Comparison of ENCODE assay signal across 8 cellular contexts in the genomic region with DNA sequence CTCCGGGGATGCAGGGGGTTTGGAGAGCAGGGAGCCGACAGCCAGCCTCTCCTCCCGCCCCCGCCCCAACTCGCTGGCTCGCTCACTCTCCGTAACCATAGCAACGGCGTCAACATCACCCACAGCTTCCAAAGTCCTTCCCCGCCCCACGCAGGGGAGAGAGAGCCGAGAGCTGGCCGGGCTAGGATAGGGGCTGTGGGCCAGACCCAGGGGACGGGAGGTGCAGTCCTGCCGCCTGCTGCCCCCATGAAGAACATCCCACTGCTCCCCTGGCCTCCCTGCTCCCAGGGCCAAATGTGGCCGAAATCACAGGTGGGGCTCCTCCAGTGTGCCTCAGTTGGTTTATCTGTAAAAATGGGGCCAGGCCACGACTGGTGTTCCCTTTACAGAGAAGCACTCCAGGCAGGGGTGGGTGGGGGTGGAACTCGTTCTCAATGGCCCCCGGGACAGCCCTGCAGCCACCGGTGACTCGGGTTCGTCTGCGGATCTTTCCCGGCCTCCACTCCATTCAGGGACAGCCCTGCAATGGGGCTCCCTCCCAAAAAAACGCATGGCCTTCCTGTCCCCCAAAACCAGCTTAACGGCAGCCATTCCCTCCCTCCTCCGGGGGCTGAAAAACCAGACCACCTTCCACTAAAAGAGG. TPM values are rescaled to one million over a fixed set of nuclear protein-coding genes. Genes with fewer than 3 reads are reported as not detected.
A peak's percentile ranks its signal among the peaks of the same experiment; 100 is the strongest.
DNase-seq lines count a peak whose midpoint lies in the region; TF ChIP-seq lines count a peak whose summit lies in the region.

No MANE protein-coding gene starts in this region.

- no peak overlapping the region for H2BK12ac ChIP-seq in neuronal stem cell (ENCODE audit: low read length)

- no peak overlapping the region for H2BK120ac ChIP-seq in neuronal stem cell (ENCODE audit: low read depth, low read length)

- peak overlapping the region; percentile 9 for H3K9ac ChIP-seq in neuronal stem cell (ENCODE audit: low read depth, low read length, poor library complexity)

- H2BK15ac ChIP-seq in neuronal stem cell (ENCODE audit: low read length) = no peak overlapping the region

- peak overlapping the region; percentile 16 for H3K23ac ChIP-seq in neuronal stem cell (ENCODE audit: low read depth, low read length, poor library complexity)

- peaks cover 19% of the 10 kb centered on the region for H3K79me1 ChIP-seq in neuronal stem cell (ENCODE audit: low read depth, low read length)

- no peak overlapping the region for H3K14ac ChIP-seq in neuronal stem cell (ENCODE audit: low read length)

- H3K27ac ChIP-seq in esophagus (ENCODE audit: low read depth in 2 of 2, low read length in 1 of 2) (peak overlapping the region; percentile 52 to 58), neuronal stem cell (replicated peaks; ENCODE audit: low read length) (no peak overlapping the region)

- H3K27me3 ChIP-seq in esophagus (ENCODE audit: control insufficient read depth in 1 of 2, insufficient read depth in 2 of 2, low read length in 2 of 2) (no peaks in the 10 kb centered on the region), neuronal stem cell (ENCODE audit: control insufficient read depth in 3 of 3, insufficient read depth in 3 of 3, low read depth in 1 of 3, low read length in 3 of 3) (peaks cover 7 to 66% (median 22%) of the 10 kb centered on the region in 3 experiments)

- H4K8ac ChIP-seq in neuronal stem cell (ENCODE audit: low read depth, low read length) = no peak overlapping the region

- no peak overlapping the region for H2BK5ac ChIP-seq in neuronal stem cell (ENCODE audit: low read length)

- in situ Hi-C loops in GM13976 (cut with MboI; ENCODE audit: low sequenced_read_pairs, unreplicated experiment) = no loop called here

- peak overlapping the region; percentile 17 for H3K18ac ChIP-seq in neuronal stem cell (ENCODE audit: low read length)

- peak overlapping the region; percentile 57 for H3K4me2 ChIP-seq in neuronal stem cell (ENCODE audit: insufficient read depth, low read length, poor library complexity, severe bottlenecking)

- no peak overlapping the region for H2AFZ ChIP-seq in neuronal stem cell (ENCODE audit: low read length)

- H3K9me3 ChIP-seq in esophagus (ENCODE audit: control insufficient read depth in 2 of 2, insufficient read depth in 1 of 2, low read depth in 1 of 2, low read length in 1 of 2) (no peaks in the 10 kb centered on the region), neuronal stem cell (replicated peaks in 1 of 2; ENCODE audit: control insufficient read depth in 2 of 2, insufficient read depth in 1 of 2, low read depth in 1 of 2, low read length in 2 of 2) (no peaks in the 10 kb centered on the region)

- DNase-seq in COR-L47 (lab: John Stamatoyannopoulos, UW) = peak; percentile 78
- DNase-seq in LNCaP clone FGC (ENCODE audit: low read depth) = no peak
- peak; percentile 58 to 66 for DNase-seq in activated CD4-positive, alpha-beta T cell treated with anti-CD3 and anti-CD28 coated beads, Interleukin-2, amount 50 U/mL, for 48 hours
- DNase-seq in neuronal stem cell (ENCODE audit: low spot score) = peak; percentile 78
- no peak for DNase-seq in NOMO-1 treated with DMSO at 0.1 percent for 48 hours (lab: John Stamatoyannopoulos, UW; ENCODE audit: unreplicated experiment)
- DNase-seq in GM13976 (ENCODE audit: low spot score) = no peak
- no peak for DNase-seq in activated CD8-positive, alpha-beta memory T cell treated with anti-CD3 and anti-CD28 coated beads for 24 hours

- no peak overlapping the region for H4K91ac ChIP-seq in neuronal stem cell (ENCODE audit: low read depth, low read length, poor library complexity)

- WGBS in esophagus, 2 donors = 18 to 21% methylated on average over 26 to 27 of the region's 27 CpGs
- no CpG with 5 or more reads among the region's 27 CpGs for WGBS in neuronal stem cell (ENCODE audit: extremely low coverage in 2 of 2, insufficient read length in 2 of 2, insufficient replicate concordance in 1 of 2), 2 donors

- H3K36me3 ChIP-seq in esophagus (ENCODE audit: control insufficient read depth in 2 of 2, insufficient read depth in 2 of 2, low read length in 1 of 2) (no peaks in the 10 kb centered on the region), neuronal stem cell (replicated peaks in 1 of 2; ENCODE audit: control insufficient read depth in 2 of 2, insufficient read depth in 2 of 2, low read length in 2 of 2) (no peaks in the 10 kb centered on the region)

- TF ChIP-seq CTCF in LNCaP clone FGC (IDR thresholded peaks at IDR 0.05; ENCODE audit: control insufficient read depth, extremely low read depth, insufficient read depth) = no peak
- TF ChIP-seq CTCF in GM13976 (IDR thresholded peaks at IDR 0.05; ENCODE audit: borderline replicate concordance, control extremely low read depth, extremely low read depth, insufficient read depth, missing control alignments) = no peak

- H3K4me3 ChIP-seq in LNCaP clone FGC (ENCODE audit: low read depth, low read length) = peak overlapping the region; percentile 84
- H3K4me3 ChIP-seq in esophagus (ENCODE audit: low read depth in 1 of 2, low read length in 2 of 2) = peak overlapping the region in 1 of 2 donors; percentile 9
- no peak overlapping the region for H3K4me3 ChIP-seq in neuronal stem cell (ENCODE audit: low read length in 2 of 2)

- H3K4me1 ChIP-seq in esophagus (ENCODE audit: control insufficient read depth in 2 of 2, insufficient read depth in 2 of 2, low read length in 1 of 2) (peaks cover 14 to 49% of the 10 kb centered on the region in 2 donors), neuronal stem cell (ENCODE audit: control insufficient read depth in 2 of 2, insufficient read depth in 1 of 2, low read depth in 1 of 2, low read length in 2 of 2) (peaks cover 47 to 64% of the 10 kb centered on the region in 2 donors)

- H2AK5ac ChIP-seq in neuronal stem cell (ENCODE audit: low read depth, low read length) = peak overlapping the region; percentile 94

- H3K4ac ChIP-seq in neuronal stem cell (ENCODE audit: low read length) = no peak overlapping the region

RNA-seq across cellular contexts. Expression of a gene that starts 3.1 kb away (rescaled TPM):
- polyA plus RNA-seq in esophagus = 10 to 100 TPM in 1 of 2 donors, 1 to 10 TPM in 1; 9.3 to 13.5 TPM
- 12.8 TPM for polyA plus RNA-seq in neuronal stem cell (2013, experiment 1 of 2)
- 12.5 TPM for polyA plus RNA-seq in neuronal stem cell (2013, experiment 2 of 2)

RNA-seq across cellular contexts. Expression of a gene that starts 12.0 kb away (rescaled TPM):
- polyA plus RNA-seq in esophagus = 10 to 100 TPM; 13.9 to 27.4 TPM
- polyA plus RNA-seq in neuronal stem cell (2013, experiment 1 of 2) = 15.0 TPM
- polyA plus RNA-seq in neuronal stem cell (2013, experiment 2 of 2) = 16.5 TPM

RNA-seq across cellular contexts. Expression of a gene that starts 25.0 kb away (rescaled TPM):
- polyA plus RNA-seq in esophagus = 10 to 100 TPM; 73.9 to 76.2 TPM
- 44.4 TPM for polyA plus RNA-seq in neuronal stem cell (2013, experiment 1 of 2)
- 44.1 TPM for polyA plus RNA-seq in neuronal stem cell (2013, experiment 2 of 2)

RNA-seq across cellular contexts. Expression of a gene that starts 44.9 kb away (rescaled TPM):
- 1 to 10 TPM; 6.4 to 6.9 TPM for polyA plus RNA-seq in esophagus
- 4.4 TPM for polyA plus RNA-seq in neuronal stem cell (2013, experiment 1 of 2)
- polyA plus RNA-seq in neuronal stem cell (2013, experiment 2 of 2) = 3.8 TPM

RNA-seq across cellular contexts. Expression of a gene that starts 44.9 kb away (rescaled TPM):
- polyA plus RNA-seq in esophagus = 10 to 100 TPM; 29.0 to 38.6 TPM
- polyA plus RNA-seq in neuronal stem cell (2013, experiment 1 of 2) = 49.3 TPM
- polyA plus RNA-seq in neuronal stem cell (2013, experiment 2 of 2) = 49.1 TPM

Comparison
In these comparisons a context has a peak if more than half of its experiments do, and no peak if none do; other contexts are left out.
1. DNase-seq: peak in COR-L47 (single experiment), activated CD4-positive, alpha-beta T cell treated with anti-CD3 and anti-CD28 coated beads, Interleukin-2, amount 50 U/mL, for 48 hours (2 of 2) and neuronal stem cell (single experiment); none in LNCaP clone FGC (single experiment), NOMO-1 treated with DMSO at 0.1 percent for 48 hours (single experiment), GM13976 (single experiment) and activated CD8-positive, alpha-beta memory T cell treated with anti-CD3 and anti-CD28 coated beads for 24 hours (single experiment).